In the genomic region with DNA sequence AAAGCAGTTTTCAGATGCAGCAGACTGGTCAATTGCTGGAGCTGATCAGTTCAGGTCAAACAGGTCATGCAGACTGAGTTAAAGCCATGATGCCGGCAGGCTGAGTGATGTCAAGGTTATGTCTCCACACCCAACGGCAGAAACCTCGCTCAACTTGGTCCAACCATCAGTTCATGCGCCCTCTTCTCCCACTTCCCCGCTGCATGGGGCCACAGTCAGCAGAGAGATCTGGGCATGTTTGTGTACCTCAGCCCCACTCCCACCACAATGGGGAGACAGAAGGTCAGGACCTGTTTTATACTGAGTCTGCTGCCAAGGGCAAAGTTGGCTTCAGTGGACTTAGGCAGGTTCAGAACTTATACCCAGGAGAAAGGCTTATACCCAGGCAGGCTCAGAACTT, we compare ENCODE assay signal across 24 cellular contexts.
"Had no signal": no experiment of that assay in that cellular context is flagged by ENCODE, and none has a peak within 500 bp of the region (broad histone marks: within the 10 kb centered on the region; RNA-seq: fewer than 3 reads in every experiment).

No MANE protein-coding gene starts in this region.

- H2AFZ ChIP-seq: neural progenitor cell, parathyroid adenoma had no signal

- FAIRE-seq: small intestine had no signal

- H3K4me1 ChIP-seq: parathyroid adenoma, prostate gland, right lobe of liver, sigmoid colon, stomach, thyroid gland, tibial nerve, upper lobe of right lung, uterus had no signal

- H3K79me2 ChIP-seq: parathyroid adenoma had no signal

- H3K9me3 ChIP-seq: ovary, prostate gland, right lobe of liver, sigmoid colon, stomach, thoracic aorta, thyroid gland, tibial nerve, upper lobe of right lung, uterus had no signal

- H3K27me3 ChIP-seq: neural progenitor cell, ovary, right lobe of liver, thyroid gland, uterus had no signal

- H3K36me3 ChIP-seq: neural progenitor cell, ovary, prostate gland, right lobe of liver, sigmoid colon, stomach, thoracic aorta, thyroid gland, tibial nerve, upper lobe of right lung, uterus had no signal

- H3K4me3 ChIP-seq: neural progenitor cell, ovary, prostate gland, right lobe of liver, sigmoid colon, stomach, thoracic aorta, thyroid gland, tibial nerve, upper lobe of right lung, uterus had no signal

- H3K9ac ChIP-seq: neural progenitor cell, parathyroid adenoma had no signal

- H3K4me2 ChIP-seq: neural progenitor cell had no signal

- DNase-seq: naive thymus-derived CD4-positive, alpha-beta T cell; natural killer cell; occipital lobe; ovary; retina; right cardiac atrium; right lobe of liver; sigmoid colon; small intestine; stimulated activated CD4-positive, alpha-beta T cell treated with anti-CD3 and anti-CD28 coated beads, Interleukin-15, amount 100 ng/mL, for 24 hours; stimulated activated CD4-positive, alpha-beta T cell treated with anti-CD3 and anti-CD28 coated beads, Interleukin-2, amount 100 ng/mL, for 24 hours; stimulated activated CD4-positive, alpha-beta T cell treated with anti-CD3 and anti-CD28 coated beads, Interleukin-2, amount 100 ng/mL, for 48 hours; stimulated activated CD4-positive, alpha-beta T cell treated with anti-CD3 and anti-CD28 coated beads, Interleukin-4, amount 100 ng/mL, for 24 hours; stimulated activated naive B cell treated with anti-CD40 and anti-IgM and Interleukin-4, amounts not matched to agents 10 μg/mL and 1 μg/mL and 100 μg/mL, for 72 hours; stimulated activated naive CD4-positive, alpha-beta T cell treated with Interleukin-2 at 50 U/mL for 16 hours; stomach; thyroid gland; upper lobe of right lung; uterus had no signal

- H3K27ac ChIP-seq: neural progenitor cell, ovary, parathyroid adenoma, prostate gland, right lobe of liver, sigmoid colon, stomach, thoracic aorta, thyroid gland, tibial nerve, upper lobe of right lung, uterus had no signal
